1 cellular context compared by ENCODE assay signal in the genomic region with DNA sequence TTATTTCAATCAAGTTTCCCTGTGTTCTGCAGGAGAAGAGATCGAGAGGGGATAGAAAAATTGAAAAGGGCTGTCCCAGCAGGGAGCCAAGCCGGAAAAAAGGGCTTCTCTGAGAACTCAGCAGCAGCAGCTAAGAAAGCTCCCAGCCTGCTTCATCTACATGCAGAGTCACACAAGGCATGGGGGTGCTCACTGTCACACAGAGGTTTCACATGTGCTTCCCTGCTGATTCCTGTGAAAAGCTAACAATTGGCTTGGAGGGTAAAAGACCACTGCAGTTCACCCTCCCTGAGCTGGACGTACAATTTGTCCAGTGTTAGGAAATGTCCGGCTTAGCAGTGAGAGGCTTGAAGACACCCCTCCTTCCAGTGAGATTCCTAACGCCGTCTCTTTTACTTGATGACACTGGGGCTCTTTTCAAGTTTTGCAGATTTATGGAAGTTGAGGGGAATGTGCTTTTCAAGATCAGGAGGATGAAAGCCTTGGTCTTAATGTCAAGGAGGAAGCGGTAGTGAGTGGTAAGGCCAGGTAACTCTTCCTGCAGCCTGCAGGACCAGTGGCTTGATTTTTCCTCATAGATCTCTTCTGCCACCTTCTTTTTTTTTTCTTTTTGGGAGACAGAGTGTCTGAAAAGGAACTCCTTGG.
TF ChIP-seq lines count a peak whose summit lies in the region.

No MANE protein-coding gene starts in this region.

TF ChIP-seq in HepG2, 621 proteins besides CTCF, POLR2A, EP300 and RAD21 (continued from another document):
- TF ChIP-seq, protein P1, sequence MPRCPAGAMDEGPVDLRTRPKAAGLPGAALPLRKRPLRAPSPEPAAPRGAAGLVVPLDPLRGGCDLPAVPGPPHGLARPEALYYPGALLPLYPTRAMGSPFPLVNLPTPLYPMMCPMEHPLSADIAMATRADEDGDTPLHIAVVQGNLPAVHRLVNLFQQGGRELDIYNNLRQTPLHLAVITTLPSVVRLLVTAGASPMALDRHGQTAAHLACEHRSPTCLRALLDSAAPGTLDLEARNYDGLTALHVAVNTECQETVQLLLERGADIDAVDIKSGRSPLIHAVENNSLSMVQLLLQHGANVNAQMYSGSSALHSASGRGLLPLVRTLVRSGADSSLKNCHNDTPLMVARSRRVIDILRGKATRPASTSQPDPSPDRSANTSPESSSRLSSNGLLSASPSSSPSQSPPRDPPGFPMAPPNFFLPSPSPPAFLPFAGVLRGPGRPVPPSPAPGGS (CRISPR knock-in tag; IDR thresholded peaks at IDR 0.05): no peak
- TF ChIP-seq ZNF569 (CRISPR knock-in tag; IDR thresholded peaks at IDR 0.05; ENCODE audit: borderline replicate concordance): no peak
- TF ChIP-seq ZNF253 (CRISPR knock-in tag; IDR thresholded peaks at IDR 0.05; ENCODE audit: borderline replicate concordance): no peak
- TF ChIP-seq, protein P2, sequence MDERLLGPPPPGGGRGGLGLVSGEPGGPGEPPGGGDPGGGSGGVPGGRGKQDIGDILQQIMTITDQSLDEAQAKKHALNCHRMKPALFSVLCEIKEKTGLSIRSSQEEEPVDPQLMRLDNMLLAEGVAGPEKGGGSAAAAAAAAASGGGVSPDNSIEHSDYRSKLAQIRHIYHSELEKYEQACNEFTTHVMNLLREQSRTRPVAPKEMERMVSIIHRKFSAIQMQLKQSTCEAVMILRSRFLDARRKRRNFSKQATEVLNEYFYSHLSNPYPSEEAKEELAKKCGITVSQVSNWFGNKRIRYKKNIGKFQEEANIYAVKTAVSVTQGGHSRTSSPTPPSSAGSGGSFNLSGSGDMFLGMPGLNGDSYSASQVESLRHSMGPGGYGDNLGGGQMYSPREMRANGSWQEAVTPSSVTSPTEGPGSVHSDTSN (CRISPR knock-in tag; IDR thresholded peaks at IDR 0.05): no peak
- no peak for TF ChIP-seq SOX6 (IDR thresholded peaks at IDR 0.05)
- no peak for TF ChIP-seq SOX6 (CRISPR knock-in tag; IDR thresholded peaks at IDR 0.05)
- no peak for TF ChIP-seq SAP130 (CRISPR knock-in tag; IDR thresholded peaks at IDR 0.05; ENCODE audit: low read depth)
- TF ChIP-seq FOSL2 (CRISPR knock-in tag; IDR thresholded peaks at IDR 0.05): no peak
- TF ChIP-seq NCOR1 (IDR thresholded peaks at IDR 0.05; ENCODE audit: borderline replicate concordance, low read length): no peak
- TF ChIP-seq LCORL (IDR thresholded peaks at IDR 0.05): no peak
- TF ChIP-seq LCORL (CRISPR knock-in tag; IDR thresholded peaks at IDR 0.05): no peak
- TF ChIP-seq, protein P3, sequence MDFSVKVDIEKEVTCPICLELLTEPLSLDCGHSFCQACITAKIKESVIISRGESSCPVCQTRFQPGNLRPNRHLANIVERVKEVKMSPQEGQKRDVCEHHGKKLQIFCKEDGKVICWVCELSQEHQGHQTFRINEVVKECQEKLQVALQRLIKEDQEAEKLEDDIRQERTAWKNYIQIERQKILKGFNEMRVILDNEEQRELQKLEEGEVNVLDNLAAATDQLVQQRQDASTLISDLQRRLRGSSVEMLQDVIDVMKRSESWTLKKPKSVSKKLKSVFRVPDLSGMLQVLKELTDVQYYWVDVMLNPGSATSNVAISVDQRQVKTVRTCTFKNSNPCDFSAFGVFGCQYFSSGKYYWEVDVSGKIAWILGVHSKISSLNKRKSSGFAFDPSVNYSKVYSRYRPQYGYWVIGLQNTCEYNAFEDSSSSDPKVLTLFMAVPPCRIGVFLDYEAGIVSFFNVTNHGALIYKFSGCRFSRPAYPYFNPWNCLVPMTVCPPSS (IDR thresholded peaks at IDR 0.05): no peak
- TF ChIP-seq STAG1 (CRISPR knock-in tag; IDR thresholded peaks at IDR 0.05): no peak
- TF ChIP-seq, protein P4, sequence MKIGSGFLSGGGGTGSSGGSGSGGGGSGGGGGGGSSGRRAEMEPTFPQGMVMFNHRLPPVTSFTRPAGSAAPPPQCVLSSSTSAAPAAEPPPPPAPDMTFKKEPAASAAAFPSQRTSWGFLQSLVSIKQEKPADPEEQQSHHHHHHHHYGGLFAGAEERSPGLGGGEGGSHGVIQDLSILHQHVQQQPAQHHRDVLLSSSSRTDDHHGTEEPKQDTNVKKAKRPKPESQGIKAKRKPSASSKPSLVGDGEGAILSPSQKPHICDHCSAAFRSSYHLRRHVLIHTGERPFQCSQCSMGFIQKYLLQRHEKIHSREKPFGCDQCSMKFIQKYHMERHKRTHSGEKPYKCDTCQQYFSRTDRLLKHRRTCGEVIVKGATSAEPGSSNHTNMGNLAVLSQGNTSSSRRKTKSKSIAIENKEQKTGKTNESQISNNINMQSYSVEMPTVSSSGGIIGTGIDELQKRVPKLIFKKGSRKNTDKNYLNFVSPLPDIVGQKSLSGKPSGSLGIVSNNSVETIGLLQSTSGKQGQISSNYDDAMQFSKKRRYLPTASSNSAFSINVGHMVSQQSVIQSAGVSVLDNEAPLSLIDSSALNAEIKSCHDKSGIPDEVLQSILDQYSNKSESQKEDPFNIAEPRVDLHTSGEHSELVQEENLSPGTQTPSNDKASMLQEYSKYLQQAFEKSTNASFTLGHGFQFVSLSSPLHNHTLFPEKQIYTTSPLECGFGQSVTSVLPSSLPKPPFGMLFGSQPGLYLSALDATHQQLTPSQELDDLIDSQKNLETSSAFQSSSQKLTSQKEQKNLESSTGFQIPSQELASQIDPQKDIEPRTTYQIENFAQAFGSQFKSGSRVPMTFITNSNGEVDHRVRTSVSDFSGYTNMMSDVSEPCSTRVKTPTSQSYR (CRISPR knock-in tag; IDR thresholded peaks at IDR 0.05; ENCODE audit: borderline replicate concordance): no peak
- no peak for TF ChIP-seq KDM2A (CRISPR knock-in tag; IDR thresholded peaks at IDR 0.05; ENCODE audit: borderline replicate concordance, low read depth)
